In genomic region chr2:215611609-215612386, GRCh38 we compare ENCODE assay signal across 9 cellular contexts.
DNase-seq lines count a peak whose midpoint lies in the region; ATAC-seq, FAIRE-seq and TF ChIP-seq lines count a peak whose summit lies in the region.
"Had no signal": no experiment of that assay in that cellular context is flagged by ENCODE, and none has a peak within 500 bp of the region (broad histone marks: within the 10 kb centered on the region; RNA-seq: fewer than 3 reads in every experiment).

No MANE protein-coding gene starts in this region.

- peak; percentile 60 for FAIRE-seq in GM19239 (lab: Jason Lieb, UNC)

- H3K4me1 Mint-ChIP-seq in mesothelial cell of epicardium = peaks cover 13% of the 10 kb centered on the region

- TF ChIP-seq CTCF in mesothelial cell of epicardium (IDR thresholded peaks at IDR 0.05; ENCODE audit: unreplicated experiment) = peak; percentile 46

- no peaks in the 10 kb centered on the region for H3K27me3 Mint-ChIP-seq in mesothelial cell of epicardium (ENCODE audit: low read depth)

- H3K36me3 Mint-ChIP-seq in mesothelial cell of epicardium = peaks cover 1% of the 10 kb centered on the region
- H3K36me3 Mint-ChIP-seq in activated naive CD4-positive, alpha-beta T cell treated with anti-CD3 and anti-CD28 coated beads, Interleukin-2, amount 50 U/mL, for 72 hours = no peaks in the 10 kb centered on the region

- no peak overlapping the region for H3K4me3 Mint-ChIP-seq in mesothelial cell of epicardium

- no peaks in the 10 kb centered on the region for H3K9me3 Mint-ChIP-seq in mesothelial cell of epicardium
- H3K9me3 Mint-ChIP-seq in activated naive CD4-positive, alpha-beta T cell treated with anti-CD3 and anti-CD28 coated beads, Interleukin-2, amount 50 U/mL, for 72 hours = no peaks in the 10 kb centered on the region

- peak; percentile 54 for ATAC-seq in HG02938 (IDR thresholded peaks at IDR 0.05; ENCODE audit: unreplicated experiment)
- ATAC-seq in activated naive CD4-positive, alpha-beta T cell treated with anti-CD3 and anti-CD28 coated beads, Interleukin-2, amount 50 U/mL, for 72 hours = no peak

- DNase-seq in GM19239 (ENCODE audit: insufficient read length, low spot score) (no peak), RPMI8226 (peak; percentile 65), mesothelial cell of epicardium (ENCODE audit: low spot score in 2 of 2, unreplicated experiment in 2 of 2) (no peak), NCI-H2081 (lab: John Stamatoyannopoulos, UW) (no peak), activated gamma-delta T cell treated with Interleukin-2 at 50 U/mL for 16 hours (no peak)
- no peak for DNase-seq in activated naive CD4-positive, alpha-beta T cell treated with anti-CD3 and anti-CD28 coated beads, Interleukin-2, amount 50 U/mL, for 72 hours (ENCODE audit: low spot score in 2 of 2)
- DNase-seq: esophagus squamous epithelium; stimulated activated CD4-positive, alpha-beta T cell treated with anti-CD3 and anti-CD28 coated beads, Interleukin-1b, Interleukin-23, amount 100 ng/mL, for 48 hours had no signal

- no peak overlapping the region for H3K27ac Mint-ChIP-seq in mesothelial cell of epicardium
- no peak overlapping the region for H3K27ac Mint-ChIP-seq in activated naive CD4-positive, alpha-beta T cell treated with anti-CD3 and anti-CD28 coated beads, Interleukin-2, amount 50 U/mL, for 72 hours
